8 cellular contexts compared by ENCODE assay signal in genomic region chr9:98010450-98010849, GRCh38. TPM values are rescaled to one million over a fixed set of nuclear protein-coding genes. Genes with fewer than 3 reads are reported as not detected.
DNase-seq lines count a peak whose midpoint lies in the region; ATAC-seq and TF ChIP-seq lines count a peak whose summit lies in the region.

No MANE protein-coding gene starts in this region.

- WGBS in trophoblast cell (ENCODE audit: extremely low coverage, insufficient coverage, insufficient read length), result no CpG with 5 or more reads among the region's 2 CpGs

- H3K27me3 ChIP-seq in colonic mucosa (no peaks in the 10 kb centered on the region), trophoblast cell (ENCODE audit: insufficient read depth, low read length) (no peaks in the 10 kb centered on the region)

- peak; percentile 84 for ATAC-seq in GM18498 (IDR thresholded peaks at IDR 0.05; ENCODE audit: unreplicated experiment)
- ATAC-seq in GM21360 (IDR thresholded peaks at IDR 0.05; ENCODE audit: unreplicated experiment), result peak; percentile 85
- ATAC-seq in HG03565 (IDR thresholded peaks at IDR 0.05; ENCODE audit: unreplicated experiment), result peak; percentile 87

- peaks cover 20 to 51% (median 46%) of the 10 kb centered on the region in 3 donors for H3K36me3 Mint-ChIP-seq in immature natural killer cell

- peak overlapping the region in 1 of 6 donors; percentile 17 for H3K27ac Mint-ChIP-seq in immature natural killer cell

- H3K4me3 ChIP-seq in colonic mucosa (no peak overlapping the region), trophoblast cell (ENCODE audit: low read depth, low read length) (no peak overlapping the region)

- H3K9ac ChIP-seq in colonic mucosa (ENCODE audit: low read depth in 2 of 2, low read length in 2 of 2), result no peak overlapping the region
- no peak overlapping the region for H3K9ac ChIP-seq in trophoblast cell (ENCODE audit: low read length)

- H3K27ac ChIP-seq in colonic mucosa (no peak overlapping the region), trophoblast cell (ENCODE audit: low read depth, low read length) (no peak overlapping the region)

- peaks cover 12 to 18% of the 10 kb centered on the region in 2 donors for H3K4me1 Mint-ChIP-seq in immature natural killer cell

- no peak overlapping the region for H4K8ac ChIP-seq in trophoblast cell (ENCODE audit: low read depth, low read length)

- H3K4ac ChIP-seq in trophoblast cell (ENCODE audit: low read depth, low read length), result no peak overlapping the region

- H3K4me3 Mint-ChIP-seq in immature natural killer cell, result peak overlapping the region in 1 of 5 donors; percentile 3

- no peak overlapping the region for H4K91ac ChIP-seq in trophoblast cell (ENCODE audit: low read depth, low read length)

- intact Hi-C loops in colonic mucosa (cut with DNase I), result no loop called here

- H2BK12ac ChIP-seq in trophoblast cell (ENCODE audit: low read length), result no peak overlapping the region

- H3K27me3 Mint-ChIP-seq in immature natural killer cell (ENCODE audit: low read depth in 3 of 3), result peaks cover 0 to 6% (median 0%) of the 10 kb centered on the region in 3 donors

- H3K4me1 ChIP-seq in colonic mucosa (no peaks in the 10 kb centered on the region), trophoblast cell (ENCODE audit: control insufficient read depth in 1 of 2, insufficient read depth in 2 of 2, low read length in 2 of 2) (no peaks in the 10 kb centered on the region)

- H3K36me3 ChIP-seq in colonic mucosa (peaks cover 15% of the 10 kb centered on the region), trophoblast cell (ENCODE audit: control insufficient read depth in 1 of 2, insufficient read depth in 2 of 2, low read length in 2 of 2) (peaks cover 26 to 68% of the 10 kb centered on the region in 2 experiments)

- no peak overlapping the region for H2BK120ac ChIP-seq in trophoblast cell (ENCODE audit: insufficient read depth, low read length, poor library complexity)

- H2AK5ac ChIP-seq in trophoblast cell (ENCODE audit: low read length), result no peak overlapping the region

- H3K9me3 Mint-ChIP-seq in immature natural killer cell, result no peaks in the 10 kb centered on the region

- no peak overlapping the region for H4K12ac ChIP-seq in trophoblast cell (ENCODE audit: low read depth, low read length)

- no peak for TF ChIP-seq CTCF in colonic mucosa (IDR thresholded peaks at IDR 0.05)

- no peak overlapping the region for H3K4me2 ChIP-seq in trophoblast cell (ENCODE audit: low read length)

- H3K23ac ChIP-seq in trophoblast cell (ENCODE audit: low read length), result no peak overlapping the region

- no peaks in the 10 kb centered on the region for H3K79me1 ChIP-seq in trophoblast cell (ENCODE audit: low read length)

- H3K9me3 ChIP-seq in colonic mucosa, result no peaks in the 10 kb centered on the region
- H3K9me3 ChIP-seq in trophoblast cell (ENCODE audit: insufficient read depth, low read depth, low read length), result no peaks in the 10 kb centered on the region

- no peak overlapping the region for H3K14ac ChIP-seq in trophoblast cell (ENCODE audit: low read length)

- H2AFZ ChIP-seq in trophoblast cell (ENCODE audit: insufficient read depth, low read length, poor library complexity), result no peak overlapping the region

- H2BK5ac ChIP-seq in trophoblast cell (ENCODE audit: low read depth, low read length, poor library complexity), result no peak overlapping the region

- DNase-seq in colonic mucosa (peak; percentile 32), trophoblast cell (peak; percentile 81 to 84), hippocampal formation (lab: John Stamatoyannopoulos, UW) (no peak), NCI-H526 treated with DMSO at 0.1 percent for 48 hours (lab: John Stamatoyannopoulos, UW) (no peak), immature natural killer cell (no peak)

- no peaks in the 10 kb centered on the region for H3K79me2 ChIP-seq in trophoblast cell (ENCODE audit: control insufficient read depth, insufficient read depth, low read length, poor library complexity)

- no peak overlapping the region for H3K18ac ChIP-seq in trophoblast cell (ENCODE audit: low read length)

RNA-seq across cellular contexts. Expression of gene ANP32B, which starts 27.3 kb away (rescaled TPM):
- 100 to 1,000 TPM; 133 to 183 TPM for total RNA-seq in colonic mucosa
- 178 and 179 TPM in 2 replicates for polyA plus RNA-seq in trophoblast cell (2013)
- 10 to 100 TPM; 33.9 to 53.7 (median 39.1) TPM for polyA plus RNA-seq in immature natural killer cell

RNA-seq across cellular contexts. Expression of gene NANS, which starts 46.1 kb away (rescaled TPM):
- total RNA-seq in colonic mucosa, result 100 to 1,000 TPM; 223 to 254 TPM
- polyA plus RNA-seq in trophoblast cell (2013), result 79.6 and 80.2 TPM in 2 replicates
- 10 to 100 TPM; 21.5 to 41.8 (median 34.1) TPM for polyA plus RNA-seq in immature natural killer cell

Comparison
In these comparisons a context has a peak if more than half of its experiments do, and no peak if none do; other contexts are left out.
1. DNase-seq: peak in colonic mucosa (single experiment) and trophoblast cell (2 of 2); none in hippocampal formation (0 of 2), NCI-H526 treated with DMSO at 0.1 percent for 48 hours (single experiment) and immature natural killer cell (0 of 3).
2. Peak in every context shown above with its lines, with median percentiles within 50 percentile points of each other: ATAC-seq.